ENCODE assay signal across 17 cellular contexts in genomic region chrX:16745659-16746058, GRCh38.
"Had no signal": no experiment of that assay in that cellular context is flagged by ENCODE, and none has a peak within 500 bp of the region (broad histone marks: within the 10 kb centered on the region; RNA-seq: fewer than 3 reads in every experiment).

No MANE protein-coding gene starts in this region.

- H3K9me3 Mint-ChIP-seq: activated naive CD4-positive, alpha-beta T cell treated with anti-CD3 and anti-CD28 coated beads, Interleukin-2, amount 50 U/mL, for 72 hours; activated T-helper 1 cell treated with anti-CD3 and anti-CD28 coated beads, Interleukin-12 subunit alpha, Interleukin-12 subunit beta, Interleukin-2, Interleukin-4 antibody, amounts not matched to agents 30 ng/mL and 10 ng/mL and 1 ng/mL, durations not matched to agents 14 hours and 24 hours and 36 hours; effector memory CD8-positive, alpha-beta T cell; nephron had no signal

- H3K4me3 ChIP-seq: body of pancreas, esophagus squamous epithelium, heart right ventricle, skin epidermis, thoracic aorta had no signal

- H3K27me3 ChIP-seq: body of pancreas, esophagus squamous epithelium, heart right ventricle had no signal

- DNase-seq: activated CD4-positive, alpha-beta T cell treated with anti-CD3 and anti-CD28 coated beads, Interleukin-2, amount 50 U/mL, for 4 hours; activated gamma-delta T cell treated with Interleukin-2 at 50 U/mL for 16 hours; amygdala; body of pancreas; caudate nucleus; effector memory CD8-positive, alpha-beta T cell; esophagus squamous epithelium; heart right ventricle; midbrain; occipital lobe; posterior cingulate gyrus; stimulated activated CD4-positive, alpha-beta T cell treated with anti-CD3 and anti-CD28 coated beads, Interleukin-2, amount 100 ng/mL, for 48 hours had no signal

- H3K27me3 Mint-ChIP-seq: effector memory CD8-positive, alpha-beta T cell had no signal

- ATAC-seq: activated naive CD4-positive, alpha-beta T cell treated with anti-CD3 and anti-CD28 coated beads, Interleukin-2, amount 50 U/mL, for 72 hours; body of pancreas; effector memory CD8-positive, alpha-beta T cell had no signal

- H3K4me1 Mint-ChIP-seq: nephron had no signal

- H3K4me3 Mint-ChIP-seq: activated T-helper 1 cell treated with anti-CD3 and anti-CD28 coated beads, Interleukin-12 subunit alpha, Interleukin-12 subunit beta, Interleukin-2, Interleukin-4 antibody, amounts not matched to agents 30 ng/mL and 10 ng/mL and 1 ng/mL, durations not matched to agents 14 hours and 24 hours and 36 hours; effector memory CD8-positive, alpha-beta T cell; nephron had no signal

- H3K27ac Mint-ChIP-seq: activated T-helper 1 cell treated with anti-CD3 and anti-CD28 coated beads, Interleukin-12 subunit alpha, Interleukin-12 subunit beta, Interleukin-2, Interleukin-4 antibody, amounts not matched to agents 30 ng/mL and 10 ng/mL and 1 ng/mL, durations not matched to agents 14 hours and 24 hours and 36 hours; effector memory CD8-positive, alpha-beta T cell had no signal

- H3K4me1 ChIP-seq: body of pancreas, esophagus squamous epithelium, heart right ventricle had no signal

- H3K27ac ChIP-seq: body of pancreas, esophagus squamous epithelium, skin epidermis, thoracic aorta had no signal

- H3K9me3 ChIP-seq: body of pancreas, esophagus squamous epithelium, heart right ventricle, thoracic aorta had no signal
